In genomic region chr3:185687479-185687878, GRCh38 we compare ENCODE assay signal across 19 cellular contexts.
DNase-seq lines count a peak whose midpoint lies in the region; FAIRE-seq and TF ChIP-seq lines count a peak whose summit lies in the region.
"Had no signal": no experiment of that assay in that cellular context is flagged by ENCODE, and none has a peak within 500 bp of the region (broad histone marks: within the 10 kb centered on the region; RNA-seq: fewer than 3 reads in every experiment).

No MANE protein-coding gene starts in this region.

- H3K27me3 ChIP-seq in bronchial epithelial cell (ENCODE audit: control insufficient read depth, insufficient read depth, low read length): no peaks in the 10 kb centered on the region
- H3K27me3 ChIP-seq: BLaER1 treated with 17β-estradiol and CSF1 and Interleukin-3, amounts not matched to agents 10 nM and 100 nM; upper lobe of left lung had no signal

- H3K4me3 Mint-ChIP-seq in mesothelial cell of epicardium (no peak overlapping the region), glutamatergic neuron (ENCODE audit: unreplicated experiment) (no peak overlapping the region)
- H3K4me3 Mint-ChIP-seq: activated naive CD4-positive, alpha-beta T cell treated with anti-CD3 and anti-CD28 coated beads, Interleukin-2, amount 50 U/mL, for 24 hours; effector memory CD8-positive, alpha-beta T cell; naive B cell; stimulated activated naive B cell treated with anti-CD40 and anti-IgM and Interleukin-4, amounts not matched to agents 10 μg/mL and 1 μg/mL and 100 μg/mL, for 72 hours had no signal

- no peak overlapping the region for H3K4me3 ChIP-seq in bronchial epithelial cell (ENCODE audit: low read depth, low read length)
- H3K4me3 ChIP-seq: BLaER1 treated with 17β-estradiol and CSF1 and Interleukin-3, amounts not matched to agents 10 nM and 100 nM; lower lobe of right lung; upper lobe of left lung had no signal

- peak; percentile 39 for DNase-seq in ELR (ENCODE audit: low read depth)
- peak; percentile 18 for DNase-seq in NCI-H69 (lab: John Stamatoyannopoulos, UW)
- peak; percentile 33 for DNase-seq in bronchial epithelial cell (ENCODE audit: low read depth)
- DNase-seq in mesothelial cell of epicardium (ENCODE audit: low spot score in 2 of 2, unreplicated experiment in 2 of 2): no peak
- DNase-seq in NCI-H510A (lab: John Stamatoyannopoulos, UW): no peak
- DNase-seq in glutamatergic neuron: no peak
- no peak for DNase-seq in effector CD8-positive, alpha-beta T cell (lab: John Stamatoyannopoulos, UW)
- no peak for DNase-seq in iPS-NIHi7 (ENCODE audit: extremely low spot score)
- DNase-seq: activated CD4-positive, alpha-beta T cell treated with anti-CD3 and anti-CD28 coated beads for 48 hours; DMS153; effector memory CD8-positive, alpha-beta T cell; lower lobe of right lung; naive B cell; NCI-H1092; NCI-H2227 treated with DMSO at 0.1 percent for 48 hours; stimulated activated naive B cell treated with anti-CD40 and anti-IgM and Interleukin-4, amounts not matched to agents 10 μg/mL and 1 μg/mL and 100 μg/mL, for 72 hours; upper lobe of left lung had no signal

- H3K27ac Mint-ChIP-seq in mesothelial cell of epicardium: peak overlapping the region; percentile 30
- H3K27ac Mint-ChIP-seq in glutamatergic neuron (ENCODE audit: unreplicated experiment): no peak overlapping the region
- H3K27ac Mint-ChIP-seq: activated naive CD4-positive, alpha-beta T cell treated with anti-CD3 and anti-CD28 coated beads, Interleukin-2, amount 50 U/mL, for 24 hours; effector memory CD8-positive, alpha-beta T cell; stimulated activated naive B cell treated with anti-CD40 and anti-IgM and Interleukin-4, amounts not matched to agents 10 μg/mL and 1 μg/mL and 100 μg/mL, for 72 hours had no signal

- FAIRE-seq in bronchial epithelial cell (lab: Jason Lieb, UNC): no peak

- H3K9me3 Mint-ChIP-seq in mesothelial cell of epicardium (peaks cover 7% of the 10 kb centered on the region), glutamatergic neuron (ENCODE audit: unreplicated experiment) (no peaks in the 10 kb centered on the region)
- H3K9me3 Mint-ChIP-seq: activated naive CD4-positive, alpha-beta T cell treated with anti-CD3 and anti-CD28 coated beads, Interleukin-2, amount 50 U/mL, for 24 hours; effector memory CD8-positive, alpha-beta T cell had no signal

- no peaks in the 10 kb centered on the region for H3K27me3 Mint-ChIP-seq in mesothelial cell of epicardium (ENCODE audit: low read depth)
- peaks cover 3% of the 10 kb centered on the region for H3K27me3 Mint-ChIP-seq in glutamatergic neuron (ENCODE audit: unreplicated experiment)
- H3K27me3 Mint-ChIP-seq: naive B cell; stimulated activated naive B cell treated with anti-CD40 and anti-IgM and Interleukin-4, amounts not matched to agents 10 μg/mL and 1 μg/mL and 100 μg/mL, for 72 hours had no signal

- TF ChIP-seq CTCF in bronchial epithelial cell (IDR thresholded peaks at IDR 0.05; ENCODE audit: insufficient read depth, low read length, severe bottlenecking) (no peak), mesothelial cell of epicardium (IDR thresholded peaks at IDR 0.05; ENCODE audit: unreplicated experiment) (no peak), glutamatergic neuron (IDR thresholded peaks at IDR 0.05; ENCODE audit: partially characterized antibody, unreplicated experiment) (no peak)

- H3K4me1 Mint-ChIP-seq in mesothelial cell of epicardium (no peaks in the 10 kb centered on the region), glutamatergic neuron (ENCODE audit: low read depth, unreplicated experiment) (no peaks in the 10 kb centered on the region)
- H3K4me1 Mint-ChIP-seq: activated naive CD4-positive, alpha-beta T cell treated with anti-CD3 and anti-CD28 coated beads, Interleukin-2, amount 50 U/mL, for 24 hours; naive B cell; stimulated activated naive B cell treated with anti-CD40 and anti-IgM and Interleukin-4, amounts not matched to agents 10 μg/mL and 1 μg/mL and 100 μg/mL, for 72 hours had no signal

- H3K36me3 Mint-ChIP-seq in mesothelial cell of epicardium (peaks cover 55% of the 10 kb centered on the region), glutamatergic neuron (ENCODE audit: unreplicated experiment) (peaks cover 5% of the 10 kb centered on the region)
- H3K36me3 Mint-ChIP-seq: activated naive CD4-positive, alpha-beta T cell treated with anti-CD3 and anti-CD28 coated beads, Interleukin-2, amount 50 U/mL, for 24 hours; naive B cell; stimulated activated naive B cell treated with anti-CD40 and anti-IgM and Interleukin-4, amounts not matched to agents 10 μg/mL and 1 μg/mL and 100 μg/mL, for 72 hours had no signal

- H3K36me3 ChIP-seq in bronchial epithelial cell (ENCODE audit: control insufficient read depth, insufficient read depth, low read length): peaks cover 11% of the 10 kb centered on the region

Comparison
In these comparisons a context has a peak if more than half of its experiments do, and no peak if none do; other contexts are left out.
1. DNase-seq: peak in ELR (single experiment), NCI-H69 (single experiment) and bronchial epithelial cell (single experiment); none in mesothelial cell of epicardium (0 of 2), NCI-H510A (single experiment), glutamatergic neuron (single experiment), effector CD8-positive, alpha-beta T cell (single experiment) and iPS-NIHi7 (single experiment).